Comparison of ENCODE assay signal across 15 cellular contexts in the genomic region with DNA sequence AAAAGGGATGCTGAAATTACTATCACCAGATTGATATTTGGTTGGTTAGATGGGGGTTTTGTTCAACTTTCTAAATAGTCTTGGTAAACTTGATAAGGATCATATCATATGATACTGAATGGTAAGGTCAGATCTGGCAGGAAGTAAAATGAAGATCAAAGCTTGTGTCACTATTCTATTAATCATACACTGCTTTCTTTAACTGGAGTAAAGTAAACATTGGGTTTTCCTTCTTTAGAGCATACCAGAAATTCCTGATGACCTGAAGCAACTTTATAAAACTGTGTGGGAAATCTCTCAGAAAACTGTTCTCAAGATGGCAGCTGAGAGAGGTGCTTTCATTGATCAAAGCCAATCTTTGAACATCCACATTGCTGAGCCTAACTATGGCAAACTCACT. TPM values are rescaled to one million over a fixed set of nuclear protein-coding genes. Genes with fewer than 3 reads are reported as not detected.
DNase-seq lines count a peak whose midpoint lies in the region; FAIRE-seq and TF ChIP-seq lines count a peak whose summit lies in the region.
"Had no signal": no experiment of that assay in that cellular context is flagged by ENCODE, and none has a peak within 500 bp of the region (broad histone marks: within the 10 kb centered on the region; RNA-seq: fewer than 3 reads in every experiment).

No MANE protein-coding gene starts in this region.

- H3K9me3 Mint-ChIP-seq in type B pancreatic cell = peaks cover 9% of the 10 kb centered on the region

- peak overlapping the region in 1 of 2 experiments; percentile 51; a peak in 2 of 4 replicates for H3K27ac ChIP-seq in SK-N-SH (ENCODE audit: low read depth in 2 of 2, low read length in 1 of 2)
- H3K27ac ChIP-seq: thoracic aorta had no signal

- no peak for TF ChIP-seq EP300 in SK-N-SH (IDR thresholded peaks at IDR 0.05; ENCODE audit: borderline replicate concordance in 1 of 2, low read depth in 1 of 2, low read length in 1 of 2)

- no peaks in the 10 kb centered on the region for H4K20me1 ChIP-seq in SK-N-SH (ENCODE audit: insufficient read depth)

- H3K79me2 ChIP-seq in SK-N-SH (ENCODE audit: insufficient read depth) = no peaks in the 10 kb centered on the region

- TF ChIP-seq CTCF in SK-N-SH (IDR thresholded peaks at IDR 0.05) = no peak
- no peak for TF ChIP-seq CTCF in fibroblast of pulmonary artery (IDR thresholded peaks at IDR 0.05; ENCODE audit: low read length, missing control alignments)
- TF ChIP-seq CTCF in type B pancreatic cell (conservative IDR thresholded peaks at IDR 0.05) = no peak

- H2AFZ ChIP-seq in SK-N-SH (ENCODE audit: low read depth) = no peak overlapping the region

- no peaks in the 10 kb centered on the region for H3K4me1 ChIP-seq in SK-N-SH (ENCODE audit: control insufficient read depth in 1 of 2, insufficient read depth in 2 of 2, low read depth in 1 of 2, low read length in 1 of 2)

- peaks cover 48 to 51% of the 10 kb centered on the region in 2 experiments for H3K36me3 ChIP-seq in SK-N-SH (replicated peaks in 1 of 2; ENCODE audit: control insufficient read depth in 1 of 2, insufficient read depth in 2 of 2, low read length in 1 of 2)

- no peak overlapping the region for H3K4me3 Mint-ChIP-seq in type B pancreatic cell
- H3K4me3 Mint-ChIP-seq: activated naive CD8-positive, alpha-beta T cell treated with anti-CD3 and anti-CD28 coated beads for 36 hours; H9 had no signal

- FAIRE-seq in GM12892 (lab: Jason Lieb, UNC) = peak; percentile 68
- FAIRE-seq: TTC549 had no signal

- H3K4me1 Mint-ChIP-seq in type B pancreatic cell (ENCODE audit: unreplicated experiment) = peaks cover 5% of the 10 kb centered on the region
- H3K4me1 Mint-ChIP-seq: activated naive CD8-positive, alpha-beta T cell treated with anti-CD3 and anti-CD28 coated beads for 36 hours; H9 had no signal

- H3K9me3 ChIP-seq in SK-N-SH = no peaks in the 10 kb centered on the region

- no peaks in the 10 kb centered on the region for H3K27me3 Mint-ChIP-seq in type B pancreatic cell
- H3K27me3 Mint-ChIP-seq: activated naive CD8-positive, alpha-beta T cell treated with anti-CD3 and anti-CD28 coated beads for 36 hours had no signal

- POLR2A ChIA-PET in SK-N-SH (lab: Yijun Ruan, JAX) = no interaction called here

- peaks cover 10% of the 10 kb centered on the region for H3F3A ChIP-seq in SK-N-SH (replicated peaks; ENCODE audit: insufficient read depth)

- H3K4me3 ChIP-seq in SK-N-SH (ENCODE audit: low read depth in 2 of 2, low read length in 1 of 2) (no peak overlapping the region), fibroblast of pulmonary artery (replicated peaks; ENCODE audit: low read depth, low read length) (no peak overlapping the region)
- H3K4me3 ChIP-seq: lung, thoracic aorta had no signal

- in situ Hi-C loops in KBM-7 (cut with MboI; ENCODE audit: low pct_unique_long_range_greater_than_20kb, low sequenced_read_pairs) = no loop called here

- CTCF ChIA-PET in SK-N-SH (lab: Yijun Ruan, JAX) = interaction anchor here (1.1 kb wide), 1 partner anchor 53 kb away, joined by 5 read pairs; no protein-coding TSS in a partner anchor

- H3K27me3 ChIP-seq in SK-N-SH (ENCODE audit: insufficient read depth) = no peaks in the 10 kb centered on the region

- H3K36me3 Mint-ChIP-seq in type B pancreatic cell = peaks cover 48% of the 10 kb centered on the region

- no peak overlapping the region for H3K9ac ChIP-seq in SK-N-SH

- no peak for TF ChIP-seq RAD21 in SK-N-SH (IDR thresholded peaks at IDR 0.05; ENCODE audit: low read length)

- no peaks in the 10 kb centered on the region for H3K9me2 ChIP-seq in SK-N-SH

- no peak for TF ChIP-seq POLR2A in GM12892 (IDR thresholded peaks at IDR 0.05; ENCODE audit: low read depth, low read length)

- peak overlapping the region; percentile 17 for H3K27ac Mint-ChIP-seq in type B pancreatic cell
- H3K27ac Mint-ChIP-seq: activated naive CD8-positive, alpha-beta T cell treated with anti-CD3 and anti-CD28 coated beads for 36 hours; H9 had no signal

- DNase-seq in GM12892 (ENCODE audit: insufficient read length) (no peak), SK-N-SH (no peak), fibroblast of pulmonary artery (ENCODE audit: low read depth) (peak; percentile 39), type B pancreatic cell (ENCODE audit: extremely low spot score, unreplicated experiment) (no peak), KBM-7 (no peak), superior temporal gyrus (ENCODE audit: extremely low spot score) (no peak)
- DNase-seq in NK-92 treated with Interleukin-12 subunit alpha and Interleukin-12 subunit beta, amount 100 ng/mL, for 24 hours (lab: John Stamatoyannopoulos, UW) = no peak
- DNase-seq: activated naive CD8-positive, alpha-beta T cell treated with anti-CD3 and anti-CD28 coated beads for 36 hours; DMS79 treated with DMSO at 0.1 percent for 48 hours; H9; NCI-H1105 treated with DMSO at 0.1 percent for 48 hours; NCI-H526 treated with DMSO at 0.1 percent for 48 hours had no signal

- no peak overlapping the region for H3K4me2 ChIP-seq in SK-N-SH

TF ChIP-seq in SK-N-SH, 30 proteins besides CTCF, POLR2A, EP300 and RAD21:
- TF ChIP-seq, protein P1, sequence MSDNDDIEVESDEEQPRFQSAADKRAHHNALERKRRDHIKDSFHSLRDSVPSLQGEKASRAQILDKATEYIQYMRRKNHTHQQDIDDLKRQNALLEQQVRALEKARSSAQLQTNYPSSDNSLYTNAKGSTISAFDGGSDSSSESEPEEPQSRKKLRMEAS (IDR thresholded peaks at IDR 0.05; ENCODE audit: low read depth) = no peak
- TF ChIP-seq FOXM1 (IDR thresholded peaks at IDR 0.05; ENCODE audit: low read depth) (no peak), ELF1 (IDR thresholded peaks at IDR 0.05) (no peak), NRF1 (IDR thresholded peaks at IDR 0.05; ENCODE audit: low read depth, low read length) (no peak), TCF12 (IDR thresholded peaks at IDR 0.05) (peak; percentile 23; the same call in 1 of the 2 replicates), TEAD4 (IDR thresholded peaks at IDR 0.05; ENCODE audit: borderline replicate concordance, insufficient read depth) (no peak)
- TF ChIP-seq, protein P2, sequence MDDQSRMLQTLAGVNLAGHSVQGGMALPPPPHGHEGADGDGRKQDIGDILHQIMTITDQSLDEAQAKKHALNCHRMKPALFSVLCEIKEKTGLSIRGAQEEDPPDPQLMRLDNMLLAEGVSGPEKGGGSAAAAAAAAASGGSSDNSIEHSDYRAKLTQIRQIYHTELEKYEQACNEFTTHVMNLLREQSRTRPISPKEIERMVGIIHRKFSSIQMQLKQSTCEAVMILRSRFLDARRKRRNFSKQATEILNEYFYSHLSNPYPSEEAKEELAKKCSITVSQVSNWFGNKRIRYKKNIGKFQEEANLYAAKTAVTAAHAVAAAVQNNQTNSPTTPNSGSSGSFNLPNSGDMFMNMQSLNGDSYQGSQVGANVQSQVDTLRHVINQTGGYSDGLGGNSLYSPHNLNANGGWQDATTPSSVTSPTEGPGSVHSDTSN (IDR thresholded peaks at IDR 0.05) = 0 out of 2 replicates have a peak, but pooled peaks have one; percentile 42

RNA-seq across cellular contexts. Expression of a gene that starts 40.2 kb away (rescaled TPM):
- 119 TPM for polyA plus RNA-seq in GM12892 (2012; ENCODE audit: missing spikeins)
- 28.2 and 31.6 TPM in 2 replicates for polyA plus RNA-seq in SK-N-SH (2012; rRNA removed)
- 38.5 and 38.8 TPM in 2 replicates for polyA plus RNA-seq in SK-N-SH (2012; cell fraction: cytosol; rRNA removed)
- 16.0 and 32.7 TPM in 2 replicates for polyA plus RNA-seq in SK-N-SH (2012; cell fraction: nucleus; rRNA removed)
- 49.9 and 101 TPM in 2 replicates for total RNA-seq in type B pancreatic cell (ENCODE audit: low replicate concordance)
